ENCODE assay signal across 1 cellular context in the genomic region with DNA sequence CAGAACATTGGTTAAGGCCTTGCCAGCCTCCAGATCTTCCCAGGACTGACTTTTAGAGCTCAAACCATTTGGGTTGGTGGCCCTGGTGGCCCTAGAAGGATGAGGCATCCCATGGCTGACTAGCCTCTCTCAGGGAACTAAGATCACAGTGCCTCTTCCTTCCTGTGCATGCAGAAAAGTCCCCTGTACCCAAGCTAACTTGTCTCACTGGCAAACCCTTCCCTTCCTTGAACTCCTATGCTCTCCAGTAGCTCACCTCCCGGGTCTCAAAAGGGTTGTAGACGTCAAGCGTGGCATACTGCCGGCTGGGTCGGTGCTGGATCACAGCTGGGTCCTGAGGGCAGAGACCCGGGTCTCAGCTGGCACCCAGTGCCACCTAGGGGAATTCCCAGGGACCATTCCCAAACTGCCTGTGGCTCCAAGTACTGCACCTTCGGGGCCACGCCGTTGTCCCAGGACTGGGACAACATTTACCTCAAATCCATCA.
TF ChIP-seq lines count a peak whose summit lies in the region.

No MANE protein-coding gene starts in this region.

TF ChIP-seq in H1, 55 proteins besides CTCF, POLR2A, EP300 and RAD21:
- TF ChIP-seq CREB1 (IDR thresholded peaks at IDR 0.05) (no peak), RBBP5 (IDR thresholded peaks at IDR 0.05; ENCODE audit: borderline replicate concordance, low read depth, low read length) (no peak)
